ENCODE assay signal across 23 cellular contexts in genomic region chr12:118354903-118355302, GRCh38. TPM values are rescaled to one million over a fixed set of nuclear protein-coding genes. Genes with fewer than 3 reads are reported as not detected.
DNase-seq lines count a peak whose midpoint lies in the region; ATAC-seq and TF ChIP-seq lines count a peak whose summit lies in the region.
"Had no signal": no experiment of that assay in that cellular context is flagged by ENCODE, and none has a peak within 500 bp of the region (broad histone marks: within the 10 kb centered on the region; RNA-seq: fewer than 3 reads in every experiment).

No MANE protein-coding gene starts in this region.

- intact Hi-C loops in CD14-positive monocyte (cut with micrococcal nuclease) = loop anchor here in 1 of 2 donors (5.0 kb wide), 1 partner anchor 48 kb away; no protein-coding TSS in a partner anchor
- intact Hi-C loops in natural killer cell (cut with micrococcal nuclease) = loop anchor here (5.0 kb wide), 1 partner anchor 48 kb away; no protein-coding TSS in a partner anchor
- intact Hi-C loops in Calu3 (cut with micrococcal nuclease; ENCODE audit: unreplicated experiment) = loop anchor here (5.0 kb wide), 1 partner anchor 173 kb away; no protein-coding TSS in a partner anchor

- no TSS peak for BruUV-seq in Calu3 (replicated peaks; lab: Mats Ljungman, UMichigan)

- ATAC-seq in activated T-helper 17 cell treated with anti-CD3 and anti-CD28 coated beads, Interleukin-2, amount 50 U/mL, for 72 hours (replicated peaks) = peak; percentile 23
- no peak for ATAC-seq in natural killer cell

- H3K27ac Mint-ChIP-seq in CD14-positive monocyte (peak overlapping the region in 6 of 7 donors; percentile 6 to 88 (median 50)), HFFc6 (peak overlapping the region; percentile 77), natural killer cell (peak overlapping the region; percentile 90 to 91), Calu3 (ENCODE audit: unreplicated experiment) (no peak overlapping the region)
- H3K27ac Mint-ChIP-seq in activated T-helper 17 cell treated with anti-CD3 and anti-CD28 coated beads, Interleukin-2, amount 50 U/mL, for 72 hours = peak overlapping the region; percentile 36

- no peak overlapping the region for H3K4me3 Mint-ChIP-seq in CD14-positive monocyte
- no peak overlapping the region for H3K4me3 Mint-ChIP-seq in HFFc6
- H3K4me3 Mint-ChIP-seq in activated T-helper 17 cell treated with anti-CD3 and anti-CD28 coated beads, Interleukin-2, amount 50 U/mL, for 72 hours = peak overlapping the region; percentile 36
- peak overlapping the region; percentile 49 for H3K4me3 Mint-ChIP-seq in natural killer cell
- H3K4me3 Mint-ChIP-seq in Calu3 (ENCODE audit: low read depth, unreplicated experiment) = no peak overlapping the region

- H3K4me1 Mint-ChIP-seq in CD14-positive monocyte = peaks cover 67% of the 10 kb centered on the region
- H3K4me1 Mint-ChIP-seq in HFFc6 (ENCODE audit: low read depth) = peaks cover 66% of the 10 kb centered on the region
- H3K4me1 Mint-ChIP-seq in activated T-helper 17 cell treated with anti-CD3 and anti-CD28 coated beads, Interleukin-2, amount 50 U/mL, for 72 hours = peaks cover 30% of the 10 kb centered on the region
- peaks cover 56 to 70% of the 10 kb centered on the region in 2 donors for H3K4me1 Mint-ChIP-seq in natural killer cell
- H3K4me1 Mint-ChIP-seq in Calu3 (ENCODE audit: low read depth, unreplicated experiment) = peaks cover 24% of the 10 kb centered on the region

- H3K36me3 Mint-ChIP-seq in CD14-positive monocyte = peaks cover 8 to 11% of the 10 kb centered on the region in 2 donors
- peaks cover 36% of the 10 kb centered on the region for H3K36me3 Mint-ChIP-seq in HFFc6 (ENCODE audit: low read depth)
- peaks cover 7% of the 10 kb centered on the region for H3K36me3 Mint-ChIP-seq in activated T-helper 17 cell treated with anti-CD3 and anti-CD28 coated beads, Interleukin-2, amount 50 U/mL, for 72 hours (ENCODE audit: low read depth)
- no peaks in the 10 kb centered on the region for H3K36me3 Mint-ChIP-seq in natural killer cell
- H3K36me3 Mint-ChIP-seq in Calu3 (ENCODE audit: insufficient read depth, unreplicated experiment) = peaks cover 25% of the 10 kb centered on the region

- DNase-seq in CD14-positive monocyte (ENCODE audit: low spot score) = no peak
- no peak for DNase-seq in HFFc6
- DNase-seq in natural killer cell = no peak
- DNase-seq in T1000 (lab: John Stamatoyannopoulos, UW) = no peak
- DNase-seq in AML-193 (lab: John Stamatoyannopoulos, UW) = no peak
- DNase-seq in Calu3 = no peak
- DNase-seq: activated CD8-positive, alpha-beta memory T cell treated with anti-CD3 and anti-CD28 coated beads, Interleukin-2, amount 50 U/mL, for 4 hours; activated effector memory CD4-positive, alpha-beta T cell treated with Interleukin-2 at 50 U/mL for 16 hours; CD4-positive, alpha-beta memory T cell; DMS 273 treated with DMSO at 0.1 percent for 48 hours; effector CD8-positive, alpha-beta T cell; erythroblast; H7; mesendoderm; NCI-H1105; NCI-H1930; NCI-H526 treated with DMSO at 0.1 percent for 48 hours; ovary; spleen; stimulated activated CD4-positive, alpha-beta T cell treated with anti-CD3 and anti-CD28 coated beads, Interleukin-2, amount 100 ng/mL, for 48 hours; stimulated activated naive CD4-positive, alpha-beta T cell; WERI-Rb-1 had no signal

- H3K27me3 Mint-ChIP-seq in CD14-positive monocyte (ENCODE audit: low read depth in 3 of 3) (no peaks in the 10 kb centered on the region), HFFc6 (ENCODE audit: insufficient read depth) (no peaks in the 10 kb centered on the region), natural killer cell (ENCODE audit: low read depth in 2 of 2) (no peaks in the 10 kb centered on the region), Calu3 (ENCODE audit: unreplicated experiment) (no peaks in the 10 kb centered on the region)
- no peaks in the 10 kb centered on the region for H3K27me3 Mint-ChIP-seq in activated T-helper 17 cell treated with anti-CD3 and anti-CD28 coated beads, Interleukin-2, amount 50 U/mL, for 72 hours
- H3K27me3 Mint-ChIP-seq: CD4-positive, alpha-beta memory T cell had no signal

- no peak for TF ChIP-seq CTCF in CD14-positive monocyte (IDR thresholded peaks at IDR 0.05)
- no peak for TF ChIP-seq CTCF in HFFc6 (IDR thresholded peaks at IDR 0.05)
- TF ChIP-seq CTCF in natural killer cell (IDR thresholded peaks at IDR 0.05) = no peak
- TF ChIP-seq CTCF in Calu3 (IDR thresholded peaks at IDR 0.05; ENCODE audit: unreplicated experiment) = no peak

- CTCF ChIA-PET in Calu3 (lab: Charles Lee) = interaction anchor here (0.6 kb wide), 1 partner anchor 12 kb away, joined by 3 read pairs; no protein-coding TSS in a partner anchor

- H3K9me3 Mint-ChIP-seq in CD14-positive monocyte (peaks cover 0 to 5% (median 0%) of the 10 kb centered on the region in 7 donors), HFFc6 (peaks cover 4% of the 10 kb centered on the region; the same call in 1 of the 2 replicates), natural killer cell (no peaks in the 10 kb centered on the region), Calu3 (ENCODE audit: low read depth, unreplicated experiment) (no peaks in the 10 kb centered on the region)
- no peaks in the 10 kb centered on the region for H3K9me3 Mint-ChIP-seq in activated T-helper 17 cell treated with anti-CD3 and anti-CD28 coated beads, Interleukin-2, amount 50 U/mL, for 72 hours
- H3K9me3 Mint-ChIP-seq: CD4-positive, alpha-beta memory T cell had no signal

RNA-seq across cellular contexts. Expression of gene TAOK3, which starts 17.8 kb away (rescaled TPM):
- polyA plus RNA-seq in CD14-positive monocyte = 10 to 100 TPM; 19.7 to 58.3 TPM
- 10 to 100 TPM; 26.0 to 30.7 (median 28.0) TPM for total RNA-seq in HFFc6 (2021; fragmentation: NEBNext Ultra II Directional; extraction: Animal tissue kit (Norgen Biotek cat#: 25700))
- 10 to 100 TPM; 56.2 to 62.3 TPM for total RNA-seq in activated T-helper 17 cell treated with anti-CD3 and anti-CD28 coated beads, Interleukin-2, amount 50 U/mL, for 72 hours
- 100 to 1,000 TPM; 155 to 166 (median 157) TPM for total RNA-seq in natural killer cell
- total RNA-seq in Calu3 (2022) = 39.1 and 44.1 TPM in 2 replicates

RNA-seq across cellular contexts. Expression of gene SUDS3, which starts 21.5 kb away (rescaled TPM):
- 1 to 10 TPM; 8.2 to 9.1 TPM for polyA plus RNA-seq in CD14-positive monocyte
- total RNA-seq in HFFc6 (2021; fragmentation: NEBNext Ultra II Directional; extraction: Animal tissue kit (Norgen Biotek cat#: 25700)) = 10 to 100 TPM; 20.5 to 23.4 (median 22.8) TPM
- total RNA-seq in activated T-helper 17 cell treated with anti-CD3 and anti-CD28 coated beads, Interleukin-2, amount 50 U/mL, for 72 hours = 10 to 100 TPM; 24.2 to 30.8 TPM
- 10 to 100 TPM; 27.5 to 40.3 (median 35.7) TPM for total RNA-seq in natural killer cell
- total RNA-seq in Calu3 (2022) = 49.4 and 50.5 TPM in 2 replicates

Comparison
In these comparisons a context has a peak if more than half of its experiments do, and no peak if none do; other contexts are left out.
1. H3K4me3 Mint-ChIP-seq: peak in activated T-helper 17 cell treated with anti-CD3 and anti-CD28 coated beads, Interleukin-2, amount 50 U/mL, for 72 hours (single experiment) and natural killer cell (single experiment); none in CD14-positive monocyte (0 of 2), HFFc6 (single experiment) and Calu3 (single experiment).